ENCODE assay signal across 11 cellular contexts in genomic region chr2:8551622-8552074, GRCh38.
DNase-seq lines count a peak whose midpoint lies in the region; ATAC-seq, FAIRE-seq and TF ChIP-seq lines count a peak whose summit lies in the region.
"Had no signal": no experiment of that assay in that cellular context is flagged by ENCODE, and none has a peak within 500 bp of the region (broad histone marks: within the 10 kb centered on the region; RNA-seq: fewer than 3 reads in every experiment).

No MANE protein-coding gene starts in this region.

- peak; percentile 69 for DNase-seq in cardiac septum (ENCODE audit: low spot score)
- no peak for DNase-seq in left ventricle myocardium superior
- no peak for DNase-seq in K562 (ENCODE audit: extremely low read depth in 1 of 4, low spot score in 3 of 4)
- peak; percentile 8 to 24 for DNase-seq in aorta
- no peak for DNase-seq in NCI-H187 treated with DMSO at 0.1 percent for 48 hours (lab: John Stamatoyannopoulos, UW)
- DNase-seq in putamen (ENCODE audit: low spot score) = no peak
- no peak for DNase-seq in NCI-H446 treated with DMSO at 0.1 percent for 48 hours (lab: John Stamatoyannopoulos, UW)
- DNase-seq: activated CD4-positive, alpha-beta T cell treated with anti-CD3 and anti-CD28 coated beads, Interleukin-2, amount 50 U/mL, for 4 hours; NCI-H510A had no signal

- H3K4me3 ChIP-seq in K562 (no peak overlapping the region), aorta (ENCODE audit: low read length in 2 of 2) (no peak overlapping the region)

- H3K9me1 ChIP-seq in K562 (ENCODE audit: control insufficient read depth, insufficient read depth, low read length) = no peaks in the 10 kb centered on the region

- H3K27ac ChIP-seq in K562 (ENCODE audit: extremely low read depth, low read depth, low read length) (no peak overlapping the region), aorta (ENCODE audit: low read depth in 1 of 2, low read length in 2 of 2) (no peak overlapping the region)

- WGBS in K562 (ENCODE audit: insufficient coverage, low coverage, missing lambda C conversion rate) = 22% methylated on average over 8 of the region's 8 CpGs
- 81 to 84% methylated on average over 8 of the region's 8 CpGs for WGBS in aorta, 2 donors

- no peak for TF ChIP-seq EP300 in K562 (IDR thresholded peaks at IDR 0.05; ENCODE audit: low read length)

- intact Hi-C loops in cardiac septum (cut with DNase I) (no loop called here), left ventricle myocardium superior (cut with micrococcal nuclease) (no loop called here), K562 (cut with micrococcal nuclease) (no loop called here), aorta (cut with DNase I) (no loop called here)

- no peak overlapping the region for H3K9ac ChIP-seq in K562 (ENCODE audit: insufficient read depth in 1 of 2, low read depth in 2 of 2, low read length in 2 of 2)

- H3K4me2 ChIP-seq in K562 (ENCODE audit: insufficient read depth, low read length) = no peak overlapping the region

- no peaks in the 10 kb centered on the region for H3K9me3 ChIP-seq in K562 (replicated peaks; ENCODE audit: control insufficient read depth, insufficient read depth, low read depth, low read length)
- H3K9me3 ChIP-seq in aorta (ENCODE audit: control insufficient read depth, low read length) = no peaks in the 10 kb centered on the region

- in situ Hi-C loops in K562 (cut with MboI) = no loop called here

- FAIRE-seq in K562 (lab: Jason Lieb, UNC) = no peak

- POLR2A ChIA-PET in K562 (lab: Yijun Ruan, JAX) = no interaction called here

- H3K36me3 ChIP-seq in K562 (ENCODE audit: control insufficient read depth, insufficient read depth, low read length) = no peaks in the 10 kb centered on the region
- no peaks in the 10 kb centered on the region for H3K36me3 ChIP-seq in aorta (ENCODE audit: control insufficient read depth in 1 of 2, insufficient read depth in 2 of 2, low read length in 1 of 2)

- no peak for TF ChIP-seq CTCF in K562 (IDR thresholded peaks at IDR 0.05 in 2 of 3, conservative IDR thresholded peaks at IDR 0.05 in 1 of 3; ENCODE audit: insufficient read depth in 2 of 3, low read depth in 1 of 3, low read length in 3 of 3)

- H2AFZ ChIP-seq in K562 (ENCODE audit: low read depth, low read length) = peak overlapping the region; percentile 17; the same call in 1 of the 2 replicates

- no peak for ATAC-seq in left ventricle myocardium superior
- peak; percentile 58 for ATAC-seq in HG03175 (IDR thresholded peaks at IDR 0.05; ENCODE audit: unreplicated experiment)
- ATAC-seq in K562 = peak; percentile 23; the same call in 1 of the 3 replicates
- ATAC-seq in aorta (ENCODE audit: low FRiP score) = no peak
- ATAC-seq: HCT116 had no signal

- no peaks in the 10 kb centered on the region for H4K20me1 ChIP-seq in K562 (replicated peaks; ENCODE audit: control insufficient read depth, insufficient read depth, low read length)

- no peaks in the 10 kb centered on the region for H3K79me2 ChIP-seq in K562 (ENCODE audit: control insufficient read depth, insufficient read depth, low read length)

- TF ChIP-seq RAD21 in K562 (CRISPR knock-in tag; conservative IDR thresholded peaks at IDR 0.05 in 1 of 2, IDR thresholded peaks at IDR 0.05 in 1 of 2) = no peak

- no peak for TF ChIP-seq POLR2A in K562 (conservative IDR thresholded peaks at IDR 0.05)

- CTCF ChIA-PET in K562 (lab: Yijun Ruan, JAX; ENCODE audit: low intra/inter-chr PET ratio) = no interaction called here

- no TSS peak for BruUV-seq in K562 (replicated peaks; lab: Mats Ljungman, UMichigan)

- peaks cover 0 to 7% of the 10 kb centered on the region in 2 experiments; a peak in 1 of 5 replicates for H3K27me3 ChIP-seq in K562 (ENCODE audit: control insufficient read depth in 2 of 2, insufficient read depth in 2 of 2, low read length in 2 of 2)
- no peaks in the 10 kb centered on the region for H3K27me3 ChIP-seq in aorta (ENCODE audit: control insufficient read depth in 1 of 2, insufficient read depth in 2 of 2, low read length in 1 of 2)

- H3K4me1 ChIP-seq in K562 (replicated peaks in 1 of 2; ENCODE audit: control insufficient read depth in 2 of 2, insufficient read depth in 2 of 2, low read length in 2 of 2) (peaks cover 0 to 6% of the 10 kb centered on the region in 2 experiments; a peak in 2 of 5 replicates), aorta (ENCODE audit: control insufficient read depth in 1 of 2, insufficient read depth in 2 of 2, low read length in 2 of 2) (no peaks in the 10 kb centered on the region)

TF ChIP-seq in K562, 482 proteins besides CTCF, POLR2A, EP300 and RAD21:
- peak; percentile 16; the same call in 1 of the 2 replicates for TF ChIP-seq JUND (IDR thresholded peaks at IDR 0.05; ENCODE audit: borderline replicate concordance, low read depth, low read length)
- no peak for TF ChIP-seq JUND (tag; IDR thresholded peaks at IDR 0.05; ENCODE audit: borderline replicate concordance, low read depth, low read length)
- TF ChIP-seq ZNF165 (CRISPR knock-in tag; IDR thresholded peaks at IDR 0.05; ENCODE audit: borderline replicate concordance) = no peak
- TF ChIP-seq ZSCAN32 (CRISPR knock-in tag; IDR thresholded peaks at IDR 0.05) = no peak
- 0 out of 2 replicates have a peak, but pooled peaks have one; percentile 14 for TF ChIP-seq EGR1 (conservative IDR thresholded peaks at IDR 0.05)
- peak; percentile 26; the same call in 1 of the 2 replicates for TF ChIP-seq C11orf30 (IDR thresholded peaks at IDR 0.05; ENCODE audit: low read depth)
- TF ChIP-seq, protein P1, sequence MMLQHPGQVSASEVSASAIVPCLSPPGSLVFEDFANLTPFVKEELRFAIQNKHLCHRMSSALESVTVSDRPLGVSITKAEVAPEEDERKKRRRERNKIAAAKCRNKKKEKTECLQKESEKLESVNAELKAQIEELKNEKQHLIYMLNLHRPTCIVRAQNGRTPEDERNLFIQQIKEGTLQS (IDR thresholded peaks at IDR 0.05) = peak; percentile 68
- TF ChIP-seq, protein P1 (CRISPR knock-in tag; conservative IDR thresholded peaks at IDR 0.05) = no peak
- no peak for TF ChIP-seq ZNF282 (CRISPR knock-in tag; IDR thresholded peaks at IDR 0.05)
- peak; percentile 31; the same call in 1 of the 2 replicates for TF ChIP-seq NFE2 (IDR thresholded peaks at IDR 0.05; ENCODE audit: low read depth)
- no peak for TF ChIP-seq MTA3 (IDR thresholded peaks at IDR 0.05; ENCODE audit: borderline replicate concordance)
- TF ChIP-seq ZNF316 (IDR thresholded peaks at IDR 0.05) = peak; percentile 34; the same call in 1 of the 2 replicates

Comparison
In these comparisons a context has a peak if more than half of its experiments do, and no peak if none do; other contexts are left out.
1. DNase-seq: peak in cardiac septum (single experiment) and aorta (2 of 2); none in left ventricle myocardium superior (single experiment), K562 (0 of 4), NCI-H187 treated with DMSO at 0.1 percent for 48 hours (single experiment), putamen (single experiment) and NCI-H446 treated with DMSO at 0.1 percent for 48 hours (single experiment).
2. ATAC-seq: peak in HG03175 (single experiment) and K562 (single experiment); none in left ventricle myocardium superior (single experiment) and aorta (single experiment).